ENCODE assay signal across 15 cellular contexts in the genomic region with DNA sequence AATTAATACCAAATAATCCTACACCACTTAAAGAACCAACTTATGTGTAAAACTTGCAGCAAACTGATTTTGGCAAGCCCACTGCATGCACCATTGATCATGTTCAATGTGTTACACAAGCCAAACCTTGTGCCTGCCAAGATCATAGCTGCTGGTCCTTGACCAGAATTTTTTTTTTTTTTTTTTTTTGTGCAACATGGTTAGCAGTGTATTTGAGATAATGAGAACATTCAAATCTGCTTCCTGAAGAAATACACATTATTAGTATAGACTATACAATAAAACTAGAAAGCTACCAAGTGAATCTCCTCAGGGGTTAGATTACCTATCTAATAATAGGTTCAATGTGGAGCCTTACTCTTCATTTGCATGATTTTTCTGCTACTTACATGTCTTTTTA.
A peak's percentile ranks its signal among the peaks of the same experiment; 100 is the strongest.
DNase-seq lines count a peak whose midpoint lies in the region; ATAC-seq and TF ChIP-seq lines count a peak whose summit lies in the region.
"Had no signal": no experiment of that assay in that cellular context is flagged by ENCODE, and none has a peak within 500 bp of the region (broad histone marks: within the 10 kb centered on the region; RNA-seq: fewer than 3 reads in every experiment).

No MANE protein-coding gene starts in this region.

- no peak overlapping the region for H3K27ac ChIP-seq in heart left ventricle
- H3K27ac ChIP-seq: pancreas, SJCRH30, VCaP had no signal

- H3K9me3 ChIP-seq in heart left ventricle = no peaks in the 10 kb centered on the region
- H3K9me3 ChIP-seq: pancreas, SJCRH30, spleen had no signal

- no peaks in the 10 kb centered on the region for H3K36me3 Mint-ChIP-seq in memory B cell
- no peaks in the 10 kb centered on the region for H3K36me3 Mint-ChIP-seq in activated T-cell treated with anti-CD3 and anti-CD28 coated beads, Interleukin-2, amount 50 U/mL, for 24 hours (ENCODE audit: low read depth)

- H3K4me1 Mint-ChIP-seq in memory B cell = peaks cover 15% of the 10 kb centered on the region
- H3K4me1 Mint-ChIP-seq in activated T-cell treated with anti-CD3 and anti-CD28 coated beads, Interleukin-2, amount 50 U/mL, for 24 hours (ENCODE audit: low read depth) = no peaks in the 10 kb centered on the region

- no peaks in the 10 kb centered on the region for H3K27me3 ChIP-seq in heart left ventricle
- H3K27me3 ChIP-seq: pancreas, SJCRH30, spleen had no signal

- H3K4me1 ChIP-seq in heart left ventricle = peaks cover 0 to 5% (median 0%) of the 10 kb centered on the region in 12 donors
- H3K4me1 ChIP-seq: pancreas, SJCRH30 had no signal

- H3K9me3 Mint-ChIP-seq in memory B cell = no peaks in the 10 kb centered on the region
- no peaks in the 10 kb centered on the region for H3K9me3 Mint-ChIP-seq in activated T-cell treated with anti-CD3 and anti-CD28 coated beads, Interleukin-2, amount 50 U/mL, for 24 hours

- peak overlapping the region; percentile 58 for H3K27ac Mint-ChIP-seq in memory B cell
- no peak overlapping the region for H3K27ac Mint-ChIP-seq in activated T-cell treated with anti-CD3 and anti-CD28 coated beads, Interleukin-2, amount 50 U/mL, for 24 hours

- no peak overlapping the region for H3K4me3 ChIP-seq in heart left ventricle
- H3K4me3 ChIP-seq: lung, pancreas, SJCRH30, spleen had no signal

- no peaks in the 10 kb centered on the region for H3K27me3 Mint-ChIP-seq in memory B cell
- no peaks in the 10 kb centered on the region for H3K27me3 Mint-ChIP-seq in activated T-cell treated with anti-CD3 and anti-CD28 coated beads, Interleukin-2, amount 50 U/mL, for 24 hours

- intact Hi-C loops in left cardiac atrium (cut with DNase I) (no loop called here), heart left ventricle (cut with DNase I) (no loop called here)

- no peaks in the 10 kb centered on the region for H3K36me3 ChIP-seq in heart left ventricle
- H3K36me3 ChIP-seq: pancreas, SJCRH30, spleen had no signal

- DNase-seq in NCI-H1105 (lab: John Stamatoyannopoulos, UW) (peak; percentile 4), memory B cell (ENCODE audit: low spot score in 2 of 2) (peak in 1 of 2 donors; percentile 11), left cardiac atrium (no peak), heart left ventricle (no peak)
- no peak for DNase-seq in activated T-cell treated with anti-CD3 and anti-CD28 coated beads, Interleukin-2, amount 50 U/mL, for 24 hours
- DNase-seq: C1 segment of cervical spinal cord, IMR-90, NCI-H1436 treated with DMSO at 0.1 percent for 48 hours, pancreas, SJCRH30, spleen had no signal

- no peak overlapping the region for H3K4me3 Mint-ChIP-seq in memory B cell
- H3K4me3 Mint-ChIP-seq in activated T-cell treated with anti-CD3 and anti-CD28 coated beads, Interleukin-2, amount 50 U/mL, for 24 hours = no peak overlapping the region

- TF ChIP-seq CTCF in heart left ventricle (IDR thresholded peaks at IDR 0.05) = no peak

- no peak for TF ChIP-seq POLR2A in heart left ventricle (IDR thresholded peaks at IDR 0.05)

- peak; percentile 27 for ATAC-seq in GM18870 (IDR thresholded peaks at IDR 0.05; ENCODE audit: unreplicated experiment)
- ATAC-seq in HG02759 (IDR thresholded peaks at IDR 0.05; ENCODE audit: unreplicated experiment) = peak; percentile 27
- ATAC-seq in memory B cell (ENCODE audit: low read depth) = peak; percentile 78
- no peak for ATAC-seq in left cardiac atrium
- no peak for ATAC-seq in heart left ventricle

Comparison
In these comparisons a context has a peak if more than half of its experiments do, and no peak if none do; other contexts are left out.
1. ATAC-seq: peak in GM18870 (single experiment), HG02759 (single experiment) and memory B cell (single experiment); none in left cardiac atrium (0 of 2) and heart left ventricle (0 of 4).